ENCODE assay signal across 8 cellular contexts in the genomic region with DNA sequence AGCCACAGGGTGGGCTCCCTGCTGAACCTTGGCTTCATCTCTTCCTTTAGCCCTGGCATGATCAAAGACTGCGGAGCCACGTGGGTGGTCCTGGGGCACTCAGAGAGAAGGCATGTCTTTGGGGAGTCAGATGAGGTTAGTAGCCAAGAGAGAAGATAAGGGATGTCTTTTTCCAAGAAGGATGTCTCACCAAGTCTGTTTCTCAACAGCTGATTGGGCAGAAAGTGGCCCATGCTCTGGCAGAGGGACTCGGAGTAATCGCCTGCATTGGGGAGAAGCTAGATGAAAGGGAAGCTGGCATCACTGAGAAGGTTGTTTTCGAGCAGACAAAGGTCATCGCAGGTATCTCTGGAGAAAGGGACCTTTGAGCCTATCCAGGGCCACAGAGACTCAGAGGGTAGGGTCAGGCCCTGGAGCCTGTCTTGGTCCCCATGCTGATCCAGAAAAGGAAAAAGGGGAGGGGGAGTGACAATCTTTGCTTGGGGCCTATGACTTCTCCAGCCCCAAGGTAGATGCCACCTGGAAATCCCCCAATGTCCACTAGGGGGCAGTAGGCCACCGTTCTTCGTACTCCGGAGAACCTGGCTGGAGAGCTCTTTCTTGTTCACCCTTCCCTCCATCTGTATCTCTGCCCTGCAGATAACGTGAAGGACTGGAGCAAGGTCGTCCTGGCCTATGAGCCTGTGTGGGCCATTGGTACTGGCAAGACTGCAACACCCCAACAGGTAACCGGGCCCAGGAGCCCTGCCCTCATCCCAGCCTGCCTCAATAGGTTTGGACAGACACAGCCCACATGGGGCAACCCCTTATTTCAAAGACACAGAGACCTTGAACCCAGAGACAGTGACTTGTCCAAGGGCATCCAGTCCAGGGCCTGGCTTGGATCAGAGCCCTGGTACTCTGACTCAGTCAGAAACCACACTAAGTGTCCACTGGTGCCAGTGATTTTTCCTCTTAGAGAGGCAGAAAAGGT. TPM values are rescaled to one million over a fixed set of nuclear protein-coding genes. Genes with fewer than 3 reads are reported as not detected.
DNase-seq lines count a peak whose midpoint lies in the region; ATAC-seq and TF ChIP-seq lines count a peak whose summit lies in the region.

No MANE protein-coding gene starts in this region.

- CTCF ChIA-PET in activated B cell treated with CpG ODN at 0.5 μM for 24 hours (lab: Charles Lee), result interaction anchor here (0.5 to 3.4 kb wide), 33 partner anchors 10 to 275 kb away, joined by 3 to 34 read pairs (median 4); partner anchors contain the start of genes C12orf57, C1RL, CDCA3 and ENO2

- DNase-seq in activated gamma-delta T cell treated with Interleukin-2 at 50 U/mL for 16 hours (peak; percentile 88), activated gamma-delta T cell (lab: John Stamatoyannopoulos, UW) (no peak), NCI-H2196 (lab: John Stamatoyannopoulos, UW; ENCODE audit: unreplicated experiment) (peak; percentile 69), activated B cell treated with CpG ODN at 0.5 μM for 24 hours (peak; percentile 71), cerebellar cortex (ENCODE audit: low spot score) (peak; percentile 92), left colon (peak; percentile 71 to 87)
- DNase-seq in stimulated activated CD4-positive, alpha-beta T cell treated with anti-CD3 and anti-CD28 coated beads, Interleukin-1b, Interleukin-23, amount 100 ng/mL, for 4 hours (ENCODE audit: low read depth in 2 of 2), result peak; percentile 69 to 86

- ATAC-seq in activated B cell treated with CpG ODN at 0.5 μM for 24 hours (ENCODE audit: low read depth), result no peak
- ATAC-seq in left colon, result peak; percentile 10
- ATAC-seq in HG03460 (IDR thresholded peaks at IDR 0.05; ENCODE audit: unreplicated experiment), result no peak

- peak overlapping the region; percentile 88 for H3K4me3 Mint-ChIP-seq in activated B cell treated with CpG ODN at 0.5 μM for 24 hours

- TF ChIP-seq CTCF in activated B cell treated with CpG ODN at 0.5 μM for 24 hours (IDR thresholded peaks at IDR 0.05), result peak; percentile 75

- POLR2A ChIA-PET in activated B cell treated with CpG ODN at 0.5 μM for 24 hours (lab: Charles Lee), result interaction anchor here (0.7 to 11.1 kb wide), 15 partner anchors 16 to 243 kb away, joined by 3 to 190 read pairs (median 6); partner anchors contain the start of genes C12orf57, CDCA3, COPS7A and EMG1

- intact Hi-C loops in activated B cell treated with CpG ODN at 0.5 μM for 24 hours (cut with micrococcal nuclease), result loop anchor here (1.0 kb wide), 6 partner anchors 69 to 244 kb away; partner anchors contain the start of genes C12orf57, C1R and C1RL
- intact Hi-C loops in left colon (cut with DNase I, micrococcal nuclease), result loop anchor here in 1 of 2 donors (5.0 kb wide), 1 partner anchor 98 kb away; no protein-coding TSS in a partner anchor

- H3K4me1 Mint-ChIP-seq in activated B cell treated with CpG ODN at 0.5 μM for 24 hours, result peaks cover 54% of the 10 kb centered on the region

- H3K27ac Mint-ChIP-seq in activated B cell treated with CpG ODN at 0.5 μM for 24 hours, result peak overlapping the region; percentile 75

- no peaks in the 10 kb centered on the region for H3K9me3 Mint-ChIP-seq in activated B cell treated with CpG ODN at 0.5 μM for 24 hours

- no peaks in the 10 kb centered on the region for H3K27me3 Mint-ChIP-seq in activated B cell treated with CpG ODN at 0.5 μM for 24 hours

- peaks cover 53% of the 10 kb centered on the region for H3K36me3 Mint-ChIP-seq in activated B cell treated with CpG ODN at 0.5 μM for 24 hours (ENCODE audit: low read depth)

RNA-seq across cellular contexts. Expression of gene TPI1, which starts 2.0 kb away (rescaled TPM):
- total RNA-seq in activated B cell treated with CpG ODN at 0.5 μM for 24 hours (306 and 318 TPM in 2 replicates), left colon (100 to 1,000 TPM; 702 to 720 TPM)

RNA-seq across cellular contexts. Expression of gene SPSB2, which starts 3.8 kb away (rescaled TPM):
- 14.4 and 16.2 TPM in 2 replicates for total RNA-seq in activated B cell treated with CpG ODN at 0.5 μM for 24 hours
- 10 to 100 TPM; 11.7 to 11.8 TPM for total RNA-seq in left colon

RNA-seq across cellular contexts. Expression of gene USP5, which starts 17.4 kb away (rescaled TPM):
- total RNA-seq in activated B cell treated with CpG ODN at 0.5 μM for 24 hours (108 and 110 TPM in 2 replicates), left colon (10 to 100 TPM; 68.5 to 81.4 TPM)

RNA-seq across cellular contexts. Expression of gene CDCA3, which starts 18.2 kb away (rescaled TPM):
- total RNA-seq in activated B cell treated with CpG ODN at 0.5 μM for 24 hours (1.2 and 1.6 TPM in 2 replicates), left colon (10 to 100 TPM in 1 of 2 donors, 1 to 10 TPM in 1; 4.4 to 10.5 TPM)

RNA-seq across cellular contexts. Expression of gene GNB3, which starts 28.6 kb away (rescaled TPM):
- total RNA-seq in activated B cell treated with CpG ODN at 0.5 μM for 24 hours (0.51 and 0.60 TPM in 2 replicates), left colon (1 to 10 TPM; 1.1 to 1.5 TPM)
